1 cellular context compared by ENCODE assay signal in the genomic region with DNA sequence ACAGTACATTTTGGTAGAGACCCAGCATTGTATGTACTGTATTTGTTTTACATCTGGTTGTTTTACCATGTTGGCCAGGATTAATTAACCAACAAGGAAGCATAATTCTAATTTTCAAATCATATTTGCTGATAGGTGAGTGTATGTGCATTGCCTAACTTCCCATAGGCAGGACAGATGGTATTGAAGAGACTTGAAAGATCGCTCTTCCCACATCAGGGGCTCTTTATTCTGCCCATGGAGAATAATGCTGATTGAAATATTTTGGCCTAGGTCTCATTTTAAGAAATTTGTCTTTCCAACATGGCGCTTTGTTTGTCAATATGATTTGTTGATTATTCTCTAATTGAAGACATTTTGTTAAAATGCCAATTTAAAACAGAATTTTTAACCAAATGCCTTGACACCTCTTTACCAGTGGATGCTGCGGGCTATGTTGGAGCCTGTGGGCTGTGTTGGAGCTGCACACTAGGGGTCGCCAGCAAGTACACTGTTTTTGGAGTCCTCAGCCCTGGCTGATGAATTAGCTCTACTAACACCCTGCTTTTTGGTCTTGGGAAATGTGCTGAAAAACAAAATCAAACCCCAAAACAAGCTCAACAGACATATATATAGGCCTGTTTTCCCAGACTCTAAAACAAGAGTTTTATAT.
TF ChIP-seq lines count a peak whose summit lies in the region.

No MANE protein-coding gene starts in this region.

TF ChIP-seq in GM23338, 12 proteins besides CTCF, POLR2A, EP300 and RAD21 (continued from another document):
- TF ChIP-seq, protein P1, sequence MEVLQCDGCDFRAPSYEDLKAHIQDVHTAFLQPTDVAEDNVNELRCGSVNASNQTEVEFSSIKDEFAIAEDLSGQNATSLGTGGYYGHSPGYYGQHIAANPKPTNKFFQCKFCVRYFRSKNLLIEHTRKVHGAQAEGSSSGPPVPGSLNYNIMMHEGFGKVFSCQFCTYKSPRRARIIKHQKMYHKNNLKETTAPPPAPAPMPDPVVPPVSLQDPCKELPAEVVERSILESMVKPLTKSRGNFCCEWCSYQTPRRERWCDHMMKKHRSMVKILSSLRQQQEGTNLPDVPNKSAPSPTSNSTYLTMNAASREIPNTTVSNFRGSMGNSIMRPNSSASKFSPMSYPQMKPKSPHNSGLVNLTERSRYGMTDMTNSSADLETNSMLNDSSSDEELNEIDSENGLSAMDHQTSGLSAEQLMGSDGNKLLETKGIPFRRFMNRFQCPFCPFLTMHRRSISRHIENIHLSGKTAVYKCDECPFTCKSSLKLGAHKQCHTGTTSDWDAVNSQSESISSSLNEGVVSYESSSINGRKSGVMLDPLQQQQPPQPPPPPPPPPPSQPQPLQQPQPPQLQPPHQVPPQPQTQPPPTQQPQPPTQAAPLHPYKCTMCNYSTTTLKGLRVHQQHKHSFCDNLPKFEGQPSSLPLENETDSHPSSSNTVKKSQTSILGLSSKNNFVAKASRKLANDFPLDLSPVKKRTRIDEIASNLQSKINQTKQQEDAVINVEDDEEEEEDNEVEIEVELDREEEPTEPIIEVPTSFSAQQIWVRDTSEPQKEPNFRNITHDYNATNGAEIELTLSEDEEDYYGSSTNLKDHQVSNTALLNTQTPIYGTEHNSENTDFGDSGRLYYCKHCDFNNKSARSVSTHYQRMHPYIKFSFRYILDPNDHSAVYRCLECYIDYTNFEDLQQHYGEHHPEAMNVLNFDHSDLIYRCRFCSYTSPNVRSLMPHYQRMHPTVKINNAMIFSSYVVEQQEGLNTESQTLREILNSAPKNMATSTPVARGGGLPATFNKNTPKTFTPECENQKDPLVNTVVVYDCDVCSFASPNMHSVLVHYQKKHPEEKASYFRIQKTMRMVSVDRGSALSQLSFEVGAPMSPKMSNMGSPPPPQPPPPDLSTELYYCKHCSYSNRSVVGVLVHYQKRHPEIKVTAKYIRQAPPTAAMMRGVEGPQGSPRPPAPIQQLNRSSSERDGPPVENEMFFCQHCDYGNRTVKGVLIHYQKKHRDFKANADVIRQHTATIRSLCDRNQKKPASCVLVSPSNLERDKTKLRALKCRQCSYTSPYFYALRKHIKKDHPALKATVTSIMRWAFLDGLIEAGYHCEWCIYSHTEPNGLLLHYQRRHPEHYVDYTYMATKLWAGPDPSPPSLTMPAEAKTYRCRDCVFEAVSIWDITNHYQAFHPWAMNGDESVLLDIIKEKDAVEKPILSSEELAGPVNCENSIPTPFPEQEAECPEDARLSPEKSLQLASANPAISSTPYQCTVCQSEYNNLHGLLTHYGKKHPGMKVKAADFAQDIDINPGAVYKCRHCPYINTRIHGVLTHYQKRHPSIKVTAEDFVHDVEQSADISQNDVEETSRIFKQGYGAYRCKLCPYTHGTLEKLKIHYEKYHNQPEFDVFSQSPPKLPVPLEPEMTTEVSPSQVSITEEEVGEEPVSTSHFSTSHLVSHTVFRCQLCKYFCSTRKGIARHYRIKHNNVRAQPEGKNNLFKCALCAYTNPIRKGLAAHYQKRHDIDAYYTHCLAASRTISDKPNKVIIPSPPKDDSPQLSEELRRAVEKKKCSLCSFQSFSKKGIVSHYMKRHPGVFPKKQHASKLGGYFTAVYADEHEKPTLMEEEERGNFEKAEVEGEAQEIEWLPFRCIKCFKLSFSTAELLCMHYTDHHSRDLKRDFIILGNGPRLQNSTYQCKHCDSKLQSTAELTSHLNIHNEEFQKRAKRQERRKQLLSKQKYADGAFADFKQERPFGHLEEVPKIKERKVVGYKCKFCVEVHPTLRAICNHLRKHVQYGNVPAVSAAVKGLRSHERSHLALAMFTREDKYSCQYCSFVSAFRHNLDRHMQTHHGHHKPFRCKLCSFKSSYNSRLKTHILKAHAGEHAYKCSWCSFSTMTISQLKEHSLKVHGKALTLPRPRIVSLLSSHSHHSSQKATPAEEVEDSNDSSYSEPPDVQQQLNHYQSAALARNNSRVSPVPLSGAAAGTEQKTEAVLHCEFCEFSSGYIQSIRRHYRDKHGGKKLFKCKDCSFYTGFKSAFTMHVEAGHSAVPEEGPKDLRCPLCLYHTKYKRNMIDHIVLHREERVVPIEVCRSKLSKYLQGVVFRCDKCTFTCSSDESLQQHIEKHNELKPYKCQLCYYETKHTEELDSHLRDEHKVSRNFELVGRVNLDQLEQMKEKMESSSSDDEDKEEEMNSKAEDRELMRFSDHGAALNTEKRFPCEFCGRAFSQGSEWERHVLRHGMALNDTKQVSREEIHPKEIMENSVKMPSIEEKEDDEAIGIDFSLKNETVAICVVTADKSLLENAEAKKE (CRISPR knock-in tag; IDR thresholded peaks at IDR 0.05) = no peak
